In the genomic region with DNA sequence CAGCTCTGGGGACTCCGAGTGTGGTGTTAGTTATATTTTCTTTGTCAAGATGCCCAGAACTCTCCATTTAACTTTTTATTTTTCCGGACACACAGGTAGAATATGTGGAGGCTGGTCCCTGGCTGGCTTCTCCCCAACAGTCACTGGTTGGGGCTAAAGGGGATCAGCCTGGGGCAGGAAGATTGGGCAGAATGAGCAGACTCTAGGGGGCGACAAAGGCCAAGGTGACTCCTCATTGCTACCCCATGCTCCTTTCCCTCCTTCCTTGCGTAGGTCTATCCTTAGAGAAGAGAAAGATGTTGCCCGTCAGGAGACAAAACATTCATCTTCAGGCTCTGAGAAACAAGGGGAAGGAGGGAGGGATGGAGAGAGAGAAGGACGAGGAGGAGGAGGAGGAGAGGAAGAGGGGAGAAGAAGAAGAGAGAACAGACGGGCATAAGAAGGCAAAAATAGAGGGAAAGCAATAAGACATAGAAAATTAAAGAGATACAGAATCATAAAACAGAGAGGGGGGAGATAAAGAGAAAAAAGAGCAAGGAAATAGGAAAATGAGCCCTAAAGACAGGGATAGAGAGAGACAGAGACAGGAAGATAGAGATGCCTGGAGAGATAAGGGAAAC, we compare ENCODE assay signal across 9 cellular contexts.
DNase-seq lines count a peak whose midpoint lies in the region; ATAC-seq and TF ChIP-seq lines count a peak whose summit lies in the region.
"Had no signal": no experiment of that assay in that cellular context is flagged by ENCODE, and none has a peak within 500 bp of the region (broad histone marks: within the 10 kb centered on the region; RNA-seq: fewer than 3 reads in every experiment).

No MANE protein-coding gene starts in this region.

- H3K79me1 ChIP-seq in IMR-90 (ENCODE audit: low read depth in 1 of 2, low read length in 2 of 2) = no peaks in the 10 kb centered on the region

- peaks cover 37% of the 10 kb centered on the region for H3K4me1 Mint-ChIP-seq in WTC11

- no peak overlapping the region for H3K23ac ChIP-seq in IMR-90 (ENCODE audit: low read depth, low read length)

- H3K27me3 ChIP-seq in IMR-90 (ENCODE audit: control insufficient read depth, insufficient read depth, low read length) (peaks cover 5% of the 10 kb centered on the region; the same call in 1 of the 2 replicates), right lobe of liver (no peaks in the 10 kb centered on the region)

- H2BK5ac ChIP-seq in IMR-90 (ENCODE audit: low read depth, low read length, poor library complexity, severe bottlenecking) = no peak overlapping the region

- TF ChIP-seq POLR2A in IMR-90 (IDR thresholded peaks at IDR 0.05; ENCODE audit: low read depth, low read length) (no peak), right lobe of liver (IDR thresholded peaks at IDR 0.05) (no peak)

- TF ChIP-seq RAD21 in IMR-90 (IDR thresholded peaks at IDR 0.05; ENCODE audit: low read length) = peak; percentile 38; the same call in 1 of the 2 replicates

- in situ Hi-C loops in IMR-90 (cut with MboI; ENCODE audit: low sequenced_read_pairs) = no loop called here

- no peak overlapping the region for H2AK5ac ChIP-seq in IMR-90 (ENCODE audit: low read depth, low read length)

- peaks cover 36% of the 10 kb centered on the region for H3K27me3 Mint-ChIP-seq in WTC11 (ENCODE audit: low read depth)

- H3K9me3 ChIP-seq in IMR-90 (ENCODE audit: control insufficient read depth, insufficient read depth, low read length) (no peaks in the 10 kb centered on the region), right lobe of liver (peaks cover 0 to 6% (median 0%) of the 10 kb centered on the region in 4 donors)

- H2BK15ac ChIP-seq in IMR-90 (ENCODE audit: low read depth, low read length) = no peak overlapping the region

- H3K36me3 Mint-ChIP-seq in WTC11 = peaks cover 6% of the 10 kb centered on the region

- H3K14ac ChIP-seq in IMR-90 (replicated peaks; ENCODE audit: low read depth, low read length) = no peak overlapping the region

- H3K9me3 Mint-ChIP-seq in WTC11 = peaks cover 14% of the 10 kb centered on the region

- no peak overlapping the region for H3K4me2 ChIP-seq in IMR-90 (ENCODE audit: low read depth, low read length)

- H3K9ac ChIP-seq in IMR-90 (ENCODE audit: low read depth, low read length) = no peak overlapping the region

- H4K91ac ChIP-seq in IMR-90 (ENCODE audit: insufficient read depth, low read depth, low read length) = no peak overlapping the region

- no peak overlapping the region for H3K4me3 Mint-ChIP-seq in WTC11

- H4K8ac ChIP-seq in IMR-90 (ENCODE audit: low read depth in 2 of 2, low read length in 2 of 2) = no peak overlapping the region

- peak; percentile 33 for TF ChIP-seq CTCF in IMR-90 (conservative IDR thresholded peaks at IDR 0.05; ENCODE audit: low read depth, low read length)
- TF ChIP-seq CTCF in WTC11 (IDR thresholded peaks at IDR 0.05) = peak; percentile 64
- peak; percentile 64 to 69 (median 66) for TF ChIP-seq CTCF in right lobe of liver (IDR thresholded peaks at IDR 0.05)

- H3K4me1 ChIP-seq in IMR-90 (ENCODE audit: control insufficient read depth, insufficient read depth, low read length) = no peaks in the 10 kb centered on the region
- peaks cover 0 to 23% (median 6%) of the 10 kb centered on the region in 4 donors for H3K4me1 ChIP-seq in right lobe of liver

- H2AK9ac ChIP-seq in IMR-90 (replicated peaks; ENCODE audit: low read depth, low read length, poor library complexity) = no peak overlapping the region

- no peak overlapping the region for H3K4me3 ChIP-seq in IMR-90 (ENCODE audit: insufficient read depth, low read depth, low read length)
- H3K4me3 ChIP-seq in right lobe of liver = no peak overlapping the region

- H2AFZ ChIP-seq in IMR-90 (replicated peaks; ENCODE audit: low read length, poor library complexity) = no peak overlapping the region

- ATAC-seq in IMR-90 (ENCODE audit: low read depth) (no peak), WTC11 (peak; percentile 72), right lobe of liver (peak; percentile 63 to 81 (median 70)), HG02571 (IDR thresholded peaks at IDR 0.05; ENCODE audit: unreplicated experiment) (no peak), GM21367 (IDR thresholded peaks at IDR 0.05; ENCODE audit: unreplicated experiment) (no peak)

- peak; percentile 30 for DNase-seq in EH (ENCODE audit: low read depth)
- DNase-seq in IMR-90 = no peak
- peak; percentile 74 for DNase-seq in WTC11 (ENCODE audit: low spot score)
- peak in 2 of 3 donors; percentile 42 to 63 for DNase-seq in right lobe of liver
- DNase-seq in activated CD8-positive, alpha-beta memory T cell treated with anti-CD3 and anti-CD28 coated beads for 24 hours = no peak
- DNase-seq in GM19240 (ENCODE audit: insufficient read length, low spot score) = no peak
- DNase-seq: activated T-cell treated with anti-CD3 and anti-CD28 coated beads for 4 hours had no signal

- H4K5ac ChIP-seq in IMR-90 (ENCODE audit: low read depth, low read length) = no peak overlapping the region

- no peak overlapping the region for H3K27ac Mint-ChIP-seq in WTC11

- H3K18ac ChIP-seq in IMR-90 (ENCODE audit: low read depth, low read length) = no peak overlapping the region

- POLR2A ChIA-PET in IMR-90 (lab: Charles Lee; ENCODE audit: unreplicated experiment) = no interaction called here
- POLR2A ChIA-PET in WTC11 (lab: Charles Lee) = no interaction called here

- H3K36me3 ChIP-seq in IMR-90 (ENCODE audit: control insufficient read depth, insufficient read depth, low read length) (no peaks in the 10 kb centered on the region), right lobe of liver (no peaks in the 10 kb centered on the region)

- CTCF ChIA-PET in IMR-90 (lab: Yijun Ruan, JAX) = interaction anchor here (1.1 kb wide), 1 partner anchor 138 kb away, joined by 3 read pairs; no protein-coding TSS in a partner anchor
- CTCF ChIA-PET in WTC11 (lab: Charles Lee) = interaction anchor here (0.8 to 7.7 kb wide), 6 partner anchors 78 to 198 kb away, joined by 3 to 52 read pairs (median 6); a partner anchor contains a TSS

- dilution Hi-C loops in IMR-90 (cut with HindIII; ENCODE audit: low sequenced_read_pairs, unreplicated experiment) = no loop called here

- no peak overlapping the region for H2BK120ac ChIP-seq in IMR-90 (ENCODE audit: low read depth, low read length)

- H3K56ac ChIP-seq in IMR-90 (ENCODE audit: extremely low read depth, insufficient read depth, low read length) = no peak overlapping the region

- H4K20me1 ChIP-seq in IMR-90 (ENCODE audit: insufficient read depth, low read length) = no peaks in the 10 kb centered on the region

- H3K4ac ChIP-seq in IMR-90 (ENCODE audit: low read depth, low read length) = no peak overlapping the region

- intact Hi-C loops in IMR-90 (cut with micrococcal nuclease) = no loop called here
- intact Hi-C loops in right lobe of liver (cut with DNase I) = loop anchor here (5.0 to 10.0 kb wide), 2 partner anchors 95 to 197 kb away; no protein-coding TSS in a partner anchor

- BruUV-seq in IMR-90 (replicated peaks; lab: Mats Ljungman, UMichigan) = no TSS peak

- H2BK20ac ChIP-seq in IMR-90 (ENCODE audit: low read depth, low read length) = no peak overlapping the region

- no CpG with 5 or more reads among the region's 7 CpGs for WGBS in IMR-90 (ENCODE audit: extremely low coverage in 2 of 2, insufficient read length in 1 of 2), 2 experiments
- WGBS in right lobe of liver (ENCODE audit: insufficient coverage, low coverage, low lambda C conversion rate, missing lambda C conversion rate) = 42% methylated on average over 6 of the region's 7 CpGs

- H3K9me1 ChIP-seq in IMR-90 (ENCODE audit: insufficient read depth, low read length) = no peaks in the 10 kb centered on the region

- H3K27ac ChIP-seq in IMR-90 (ENCODE audit: insufficient read depth, low read length) = no peak overlapping the region
- H3K27ac ChIP-seq in right lobe of liver = no peak overlapping the region

TF ChIP-seq in IMR-90, 13 proteins besides CTCF, POLR2A, EP300 and RAD21:
- TF ChIP-seq SMC3 (IDR thresholded peaks at IDR 0.05; ENCODE audit: low read depth, low read length) (peak; percentile 36), MAFK (IDR thresholded peaks at IDR 0.05; ENCODE audit: low read depth, low read length) (no peak), RFX5 (IDR thresholded peaks at IDR 0.05; ENCODE audit: low read depth, low read length) (no peak), CEBPB (IDR thresholded peaks at IDR 0.05; ENCODE audit: low read depth, low read length) (no peak), BHLHE40 (IDR thresholded peaks at IDR 0.05; ENCODE audit: low read depth, low read length) (no peak), RCOR1 (IDR thresholded peaks at IDR 0.05; ENCODE audit: insufficient replicate concordance, low read length) (no peak)
- TF ChIP-seq, protein P1, sequence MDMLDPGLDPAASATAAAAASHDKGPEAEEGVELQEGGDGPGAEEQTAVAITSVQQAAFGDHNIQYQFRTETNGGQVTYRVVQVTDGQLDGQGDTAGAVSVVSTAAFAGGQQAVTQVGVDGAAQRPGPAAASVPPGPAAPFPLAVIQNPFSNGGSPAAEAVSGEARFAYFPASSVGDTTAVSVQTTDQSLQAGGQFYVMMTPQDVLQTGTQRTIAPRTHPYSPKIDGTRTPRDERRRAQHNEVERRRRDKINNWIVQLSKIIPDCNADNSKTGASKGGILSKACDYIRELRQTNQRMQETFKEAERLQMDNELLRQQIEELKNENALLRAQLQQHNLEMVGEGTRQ (IDR thresholded peaks at IDR 0.05; ENCODE audit: low read depth, low read length) = no peak

Comparison
In these comparisons a context has a peak if more than half of its experiments do, and no peak if none do; other contexts are left out.
1. DNase-seq: peak in EH (single experiment), WTC11 (single experiment) and right lobe of liver (2 of 3); none in IMR-90 (single experiment), activated CD8-positive, alpha-beta memory T cell treated with anti-CD3 and anti-CD28 coated beads for 24 hours (single experiment) and GM19240 (single experiment).
2. ATAC-seq: peak in WTC11 (single experiment) and right lobe of liver (4 of 4); none in IMR-90 (single experiment), HG02571 (single experiment) and GM21367 (single experiment).
3. Peak in every context shown above with its lines, with median percentiles within 50 percentile points of each other: CTCF ChIP-seq.